Comparison of ENCODE assay signal across 2 cellular contexts in the genomic region with DNA sequence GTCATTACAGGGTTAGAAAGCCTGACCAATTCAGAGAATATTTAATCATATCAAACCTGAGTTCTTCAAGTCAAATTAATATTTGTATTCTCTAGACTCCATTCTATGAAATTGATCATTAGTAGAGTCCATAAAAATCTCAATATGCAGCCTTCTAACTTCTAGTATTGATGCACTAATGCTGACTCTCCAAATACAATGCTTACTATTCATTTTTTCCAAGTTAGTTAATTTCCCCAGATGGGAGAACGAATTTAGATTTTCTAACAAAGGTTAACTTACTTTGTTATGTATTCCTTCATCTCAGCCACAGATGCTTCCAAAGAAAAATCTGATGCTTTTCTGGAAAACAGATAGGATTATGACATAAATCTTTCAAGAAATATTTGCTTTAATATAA.
TF ChIP-seq lines count a peak whose summit lies in the region.

No MANE protein-coding gene starts in this region.

TF ChIP-seq in IMR-90, 13 proteins besides CTCF, POLR2A, EP300 and RAD21:
- TF ChIP-seq, protein P1, sequence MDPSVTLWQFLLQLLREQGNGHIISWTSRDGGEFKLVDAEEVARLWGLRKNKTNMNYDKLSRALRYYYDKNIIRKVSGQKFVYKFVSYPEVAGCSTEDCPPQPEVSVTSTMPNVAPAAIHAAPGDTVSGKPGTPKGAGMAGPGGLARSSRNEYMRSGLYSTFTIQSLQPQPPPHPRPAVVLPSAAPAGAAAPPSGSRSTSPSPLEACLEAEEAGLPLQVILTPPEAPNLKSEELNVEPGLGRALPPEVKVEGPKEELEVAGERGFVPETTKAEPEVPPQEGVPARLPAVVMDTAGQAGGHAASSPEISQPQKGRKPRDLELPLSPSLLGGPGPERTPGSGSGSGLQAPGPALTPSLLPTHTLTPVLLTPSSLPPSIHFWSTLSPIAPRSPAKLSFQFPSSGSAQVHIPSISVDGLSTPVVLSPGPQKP (IDR thresholded peaks at IDR 0.05; ENCODE audit: borderline replicate concordance, low read depth, low read length): no peak
- TF ChIP-seq MAFK (IDR thresholded peaks at IDR 0.05; ENCODE audit: low read depth, low read length) (0 out of 2 replicates have a peak, but pooled peaks have one; percentile 2), RFX5 (IDR thresholded peaks at IDR 0.05; ENCODE audit: low read depth, low read length) (no peak), MXI1 (IDR thresholded peaks at IDR 0.05; ENCODE audit: borderline replicate concordance, low read depth, low read length) (no peak)

TF ChIP-seq in K562, 482 proteins besides CTCF, POLR2A, EP300 and RAD21:
- TF ChIP-seq JUN (IDR thresholded peaks at IDR 0.05; ENCODE audit: borderline replicate concordance, low read depth, low read length) (no peak), JUN (CRISPR knock-in tag; IDR thresholded peaks at IDR 0.05; ENCODE audit: borderline replicate concordance) (no peak), ZNF316 (IDR thresholded peaks at IDR 0.05) (peak; percentile 27; the same call in 1 of the 2 replicates)
